Comparison of ENCODE assay signal across 23 cellular contexts in the genomic region with DNA sequence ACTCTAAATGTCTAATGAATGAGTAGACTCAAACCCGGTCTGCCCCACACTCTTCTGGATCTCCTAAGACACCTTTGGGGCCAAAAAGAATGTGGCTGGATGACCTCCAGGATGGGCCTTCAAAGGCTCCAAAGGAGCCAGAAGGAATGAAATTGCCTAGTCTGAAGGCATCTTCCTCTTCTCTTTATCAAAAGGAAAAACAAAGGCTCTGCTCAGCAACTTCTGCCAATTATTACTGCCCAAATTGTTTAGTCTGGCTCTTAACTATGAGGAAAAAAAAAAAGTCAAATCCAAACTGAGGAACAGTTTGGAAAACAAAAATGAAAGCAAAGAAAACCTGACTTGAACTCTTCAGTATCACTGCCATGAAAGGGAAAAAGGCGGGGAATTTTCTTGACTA.
"Had no signal": no experiment of that assay in that cellular context is flagged by ENCODE, and none has a peak within 500 bp of the region (broad histone marks: within the 10 kb centered on the region; RNA-seq: fewer than 3 reads in every experiment).

No MANE protein-coding gene starts in this region.

- H3K79me2 ChIP-seq: parathyroid adenoma had no signal

- H3K4me2 ChIP-seq: neural progenitor cell had no signal

- H3K36me3 ChIP-seq: neural progenitor cell, prostate gland, suprapubic skin, uterus had no signal

- DNase-seq: effector CD8-positive, alpha-beta T cell; foreskin fibroblast; glutamatergic neuron; islet precursor cell; mammary epithelial cell; midbrain; nucleus accumbens; sigmoid colon; stimulated activated CD4-positive, alpha-beta T cell treated with anti-CD3 and anti-CD28 coated beads, Interleukin-12 subunit alpha, Interleukin-12 subunit beta, amount 100 ng/mL, for 4 hours; stimulated activated naive CD4-positive, alpha-beta T cell treated with Interleukin-2 at 50 U/mL for 16 hours; tibial artery; upper lobe of left lung; uterus had no signal

- H3K27ac Mint-ChIP-seq: neural progenitor cell had no signal

- H2AFZ ChIP-seq: neural progenitor cell, parathyroid adenoma had no signal

- H3K9ac ChIP-seq: neural progenitor cell, parathyroid adenoma had no signal

- H3K4me3 Mint-ChIP-seq: natural killer cell treated with Interleukin-12 subunit alpha and Interleukin-12 subunit beta and Interleukin-15 and Interleukin-18, amount 100 ng/mL, for 72 hours; neural progenitor cell had no signal

- H3K27ac ChIP-seq: gastroesophageal sphincter, neural progenitor cell, parathyroid adenoma, prostate gland, sigmoid colon, skin epidermis, suprapubic skin, uterus had no signal

- H3K4me1 ChIP-seq: gastroesophageal sphincter, parathyroid adenoma, prostate gland, suprapubic skin, uterus had no signal

- H3K9me3 ChIP-seq: gastroesophageal sphincter, prostate gland, sigmoid colon, suprapubic skin, tibial artery, upper lobe of left lung, uterus had no signal

- H3K4me3 ChIP-seq: coronary artery, gastroesophageal sphincter, neural progenitor cell, prostate gland, sigmoid colon, skin epidermis, suprapubic skin, tibial artery, upper lobe of left lung, uterus had no signal

- H3K36me3 Mint-ChIP-seq: neural progenitor cell had no signal

- H3K27me3 ChIP-seq: gastroesophageal sphincter, neural progenitor cell, sigmoid colon, suprapubic skin, tibial artery, upper lobe of left lung, uterus had no signal

- ATAC-seq: esophagus mucosa; gastroesophageal sphincter; left lobe of liver; natural killer cell treated with Interleukin-12 subunit alpha and Interleukin-12 subunit beta and Interleukin-15 and Interleukin-18, amount 100 ng/mL, for 72 hours had no signal
